Comparison of ENCODE assay signal across 9 cellular contexts in genomic region chr1:150875197-150876110, GRCh38. TPM values are rescaled to one million over a fixed set of nuclear protein-coding genes. Genes with fewer than 3 reads are reported as not detected.
DNase-seq lines count a peak whose midpoint lies in the region; ATAC-seq and TF ChIP-seq lines count a peak whose summit lies in the region.
"Had no signal": no experiment of that assay in that cellular context is flagged by ENCODE, and none has a peak within 500 bp of the region (broad histone marks: within the 10 kb centered on the region; RNA-seq: fewer than 3 reads in every experiment).

No MANE protein-coding gene starts in this region.

- intact Hi-C loops in CD4-positive, alpha-beta memory T cell (cut with micrococcal nuclease) = loop anchor here (1.0 to 5.0 kb wide), 7 partner anchors 33 to 513 kb away; partner anchors contain the start of genes CERS2, CTSS, GOLPH3L and MINDY1
- intact Hi-C loops in ascending aorta (cut with DNase I) = loop anchor here (2.0 to 10.0 kb wide), 8 partner anchors 51 to 511 kb away; partner anchors contain the start of genes CDC42SE1, CERS2, ENSA and GOLPH3L

- H3K27ac ChIP-seq in CD4-positive, alpha-beta memory T cell (ENCODE audit: low read depth, low read length) = peak overlapping the region; percentile 81
- peak overlapping the region; percentile 53; the same call in 1 of the 2 replicates for H3K27ac ChIP-seq in HUES6 (ENCODE audit: low read depth, low read length)
- peak overlapping the region; percentile 97 to 99 for H3K27ac ChIP-seq in ascending aorta

- H3K4me3 Mint-ChIP-seq in CD4-positive, alpha-beta memory T cell = peak overlapping the region; percentile 88 to 97 (median 95)

- no peaks in the 10 kb centered on the region for H3K27me3 Mint-ChIP-seq in CD4-positive, alpha-beta memory T cell

- peak in 4 of 5 donors; percentile 9 to 35 (median 10) for DNase-seq in CD4-positive, alpha-beta memory T cell
- DNase-seq in ascending aorta (ENCODE audit: low spot score in 2 of 2) = no peak
- peak; percentile 21 for DNase-seq in iPS-NIHi11 (ENCODE audit: low spot score)
- DNase-seq in stimulated activated CD8-positive, alpha-beta memory T cell treated with anti-CD3 and anti-CD28 coated beads, Interleukin-4, amount 100 ng/mL, for 48 hours = peak; percentile 48
- no peak for DNase-seq in KG1 (lab: John Stamatoyannopoulos, UW)
- no peak for DNase-seq in epidermal melanocyte (ENCODE audit: insufficient read length, low spot score)

- H3K9me3 ChIP-seq in CD4-positive, alpha-beta memory T cell (ENCODE audit: control insufficient read depth in 1 of 2, low read length in 2 of 2) = no peaks in the 10 kb centered on the region
- H3K9me3 ChIP-seq in HUES6 (ENCODE audit: control insufficient read depth, insufficient read depth, low read depth, low read length) (no peaks in the 10 kb centered on the region), ascending aorta (no peaks in the 10 kb centered on the region)

- H3K4me3 ChIP-seq in CD4-positive, alpha-beta memory T cell (ENCODE audit: low read length in 2 of 2) = peak overlapping the region; percentile 60 to 93
- H3K4me3 ChIP-seq in HUES6 (ENCODE audit: low read depth, low read length) = peak overlapping the region; percentile 91
- H3K4me3 ChIP-seq in ascending aorta = peak overlapping the region; percentile 87 to 99

- peak overlapping the region; percentile 81 to 97 (median 95) for H3K27ac Mint-ChIP-seq in CD4-positive, alpha-beta memory T cell

- H3K9ac ChIP-seq in HUES6 (ENCODE audit: low read length) = peak overlapping the region; percentile 76

- POLR2A ChIA-PET in CD4-positive, alpha-beta memory T cell (lab: Charles Lee; ENCODE audit: partially characterized antibody) = interaction anchor here (1.4 to 2.2 kb wide), 3 partner anchors 15 to 178 kb away, joined by 4 to 5 read pairs (median 4); partner anchors contain the start of genes CERS2 and GOLPH3L

- no peak for ATAC-seq in HG02759 (IDR thresholded peaks at IDR 0.05; ENCODE audit: unreplicated experiment)

- TF ChIP-seq CTCF in ascending aorta (IDR thresholded peaks at IDR 0.05) = no peak

- peaks cover 25% of the 10 kb centered on the region for H3K4me1 ChIP-seq in CD4-positive, alpha-beta memory T cell (ENCODE audit: insufficient read depth, low read length)
- H3K4me1 ChIP-seq in HUES6 (ENCODE audit: control insufficient read depth, insufficient read depth, low read length) (no peaks in the 10 kb centered on the region), ascending aorta (no peaks in the 10 kb centered on the region)

- H3K9me3 Mint-ChIP-seq in CD4-positive, alpha-beta memory T cell = no peaks in the 10 kb centered on the region

- H3K27me3 ChIP-seq in CD4-positive, alpha-beta memory T cell (ENCODE audit: insufficient read depth, low read length) = no peaks in the 10 kb centered on the region
- H3K27me3 ChIP-seq in HUES6 (ENCODE audit: control insufficient read depth, insufficient read depth, low read length) = no peaks in the 10 kb centered on the region
- no peaks in the 10 kb centered on the region for H3K27me3 ChIP-seq in ascending aorta

- CTCF ChIA-PET in CD4-positive, alpha-beta memory T cell (lab: Charles Lee; ENCODE audit: partially characterized antibody) = no interaction called here

- H3K36me3 ChIP-seq in CD4-positive, alpha-beta memory T cell (ENCODE audit: insufficient read depth, low read length) = no peaks in the 10 kb centered on the region
- peaks cover 5% of the 10 kb centered on the region for H3K36me3 ChIP-seq in HUES6 (ENCODE audit: control insufficient read depth, insufficient read depth, low read length)
- H3K36me3 ChIP-seq in ascending aorta = peaks cover 0 to 3% of the 10 kb centered on the region in 2 donors

- peaks cover 10 to 20% of the 10 kb centered on the region in 2 donors for H3K36me3 Mint-ChIP-seq in CD4-positive, alpha-beta memory T cell

- H3K4me1 Mint-ChIP-seq in CD4-positive, alpha-beta memory T cell = peaks cover 24 to 47% (median 38%) of the 10 kb centered on the region in 4 donors

RNA-seq across cellular contexts. Expression of gene ARNT, which starts 0.9 kb away (rescaled TPM):
- 10 to 100 TPM; 36.6 to 37.7 TPM for total RNA-seq in CD4-positive, alpha-beta memory T cell
- polyA plus RNA-seq in CD4-positive, alpha-beta memory T cell = 10 to 100 TPM; 20.2 to 25.5 TPM
- total RNA-seq in ascending aorta = 13.0 TPM

RNA-seq across cellular contexts. Expression of gene CTXND2, which starts 11.5 kb away (rescaled TPM):
- not detected for total RNA-seq in CD4-positive, alpha-beta memory T cell
- polyA plus RNA-seq in CD4-positive, alpha-beta memory T cell = not detected
- not detected for total RNA-seq in ascending aorta
- total RNA-seq: NCI-H460 had no signal

RNA-seq across cellular contexts. Expression of gene SETDB1, which starts 50.7 kb away (rescaled TPM):
- total RNA-seq in CD4-positive, alpha-beta memory T cell = 10 to 100 TPM; 71.4 to 72.6 TPM
- polyA plus RNA-seq in CD4-positive, alpha-beta memory T cell = 10 to 100 TPM in 1 of 2 donors, 1 to 10 TPM in 1; 9.8 to 14.2 TPM
- 21.3 TPM for total RNA-seq in ascending aorta

Comparison
In these comparisons a context has a peak if more than half of its experiments do, and no peak if none do; other contexts are left out.
1. DNase-seq: peak in CD4-positive, alpha-beta memory T cell (4 of 5), iPS-NIHi11 (single experiment) and stimulated activated CD8-positive, alpha-beta memory T cell treated with anti-CD3 and anti-CD28 coated beads, Interleukin-4, amount 100 ng/mL, for 48 hours (single experiment); none in ascending aorta (0 of 2), KG1 (single experiment) and epidermal melanocyte (single experiment).
2. Peak in every context shown above with its lines, with median percentiles within 50 percentile points of each other: H3K27ac ChIP-seq and H3K4me3 ChIP-seq.